In the genomic region with DNA sequence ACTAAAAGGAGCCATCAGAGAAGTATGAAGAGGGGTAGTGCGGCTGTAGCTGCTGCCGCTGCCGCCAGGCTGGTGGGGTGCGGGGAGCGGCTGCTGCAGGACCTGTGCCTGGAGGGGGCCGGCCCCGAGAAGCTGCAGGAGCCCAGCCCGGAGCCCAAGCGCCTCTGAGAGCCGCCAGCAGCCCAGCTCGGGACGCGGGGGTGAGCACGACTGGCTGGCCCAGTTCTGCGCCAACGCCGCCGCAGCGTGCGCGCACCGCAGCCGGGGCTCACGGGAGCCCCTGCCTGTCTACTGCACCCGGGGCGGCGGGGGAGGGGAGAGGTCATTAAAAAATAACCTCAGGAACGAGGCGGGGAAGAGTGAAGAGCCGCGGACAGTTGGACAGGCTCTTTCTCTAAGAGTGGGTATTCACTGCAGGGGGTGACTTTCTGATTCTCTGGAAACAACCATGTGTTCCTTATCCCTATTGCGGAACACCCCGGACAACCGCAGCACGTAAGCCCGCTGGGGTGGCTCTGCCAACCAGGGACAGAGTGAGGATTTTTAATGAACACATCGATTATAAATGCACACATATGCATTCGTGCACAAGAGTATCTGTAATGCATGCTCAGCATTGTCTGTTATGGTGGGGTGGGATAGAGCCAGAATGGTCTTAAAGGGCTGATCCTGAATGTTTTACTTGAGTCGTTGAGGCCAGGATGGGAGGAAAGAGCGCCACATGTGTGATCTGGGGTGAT, we compare ENCODE assay signal across 1 cellular context.
TF ChIP-seq lines count a peak whose summit lies in the region.

No MANE protein-coding gene starts in this region.

TF ChIP-seq in HepG2, 621 proteins besides CTCF, POLR2A, EP300 and RAD21 (continued from another document and continues in another):
- TF ChIP-seq BRF2 (CRISPR knock-in tag; IDR thresholded peaks at IDR 0.05) = no peak
- TF ChIP-seq RNF219 (CRISPR knock-in tag; IDR thresholded peaks at IDR 0.05) = no peak
- peak; percentile 60; the same call in 1 of the 2 replicates for TF ChIP-seq PATZ1 (CRISPR knock-in tag; IDR thresholded peaks at IDR 0.05)
- TF ChIP-seq NKX3-1 (CRISPR knock-in tag; IDR thresholded peaks at IDR 0.05) = peak; percentile 72
- TF ChIP-seq ZFP37 (CRISPR knock-in tag; IDR thresholded peaks at IDR 0.05; ENCODE audit: borderline replicate concordance) = no peak; the same call in 1 of the 2 replicates
- no peak for TF ChIP-seq ZMYM3 (CRISPR knock-in tag; IDR thresholded peaks at IDR 0.05)
- peak; percentile 41; the same call in 1 of the 2 replicates for TF ChIP-seq REPIN1 (CRISPR knock-in tag; IDR thresholded peaks at IDR 0.05; ENCODE audit: borderline replicate concordance, low read depth)
- peak; percentile 98 for TF ChIP-seq HNRNPLL (IDR thresholded peaks at IDR 0.05; ENCODE audit: low read depth, low read length, poor library complexity, severe bottlenecking)
- 0 out of 2 replicates have a peak, but pooled peaks have one; percentile 39 for TF ChIP-seq NAIF1 (CRISPR knock-in tag; IDR thresholded peaks at IDR 0.05; ENCODE audit: borderline replicate concordance)
- TF ChIP-seq ZSCAN9 (CRISPR knock-in tag; IDR thresholded peaks at IDR 0.05; ENCODE audit: borderline replicate concordance) = 0 out of 2 replicates have a peak, but pooled peaks have one; percentile 34
- 0 out of 2 replicates have a peak, but pooled peaks have one; percentile 2 for TF ChIP-seq ZNF3 (CRISPR knock-in tag; IDR thresholded peaks at IDR 0.05)
- TF ChIP-seq MZF1 (CRISPR knock-in tag; IDR thresholded peaks at IDR 0.05; ENCODE audit: borderline replicate concordance) = no peak
- peak; percentile 86; the same call in 1 of the 2 replicates for TF ChIP-seq ZFP91 (CRISPR knock-in tag; IDR thresholded peaks at IDR 0.05; ENCODE audit: borderline replicate concordance)
- no peak; the same call in 1 of the 2 replicates for TF ChIP-seq MIER3 (CRISPR knock-in tag; IDR thresholded peaks at IDR 0.05; ENCODE audit: borderline replicate concordance)
- TF ChIP-seq SATB2 (CRISPR knock-in tag; IDR thresholded peaks at IDR 0.05) = 0 out of 2 replicates have a peak, but pooled peaks have one; percentile 40
- TF ChIP-seq IRX3 (CRISPR knock-in tag; IDR thresholded peaks at IDR 0.05; ENCODE audit: borderline replicate concordance, low read depth) = no peak; the same call in 1 of the 2 replicates
- TF ChIP-seq, protein P1, sequence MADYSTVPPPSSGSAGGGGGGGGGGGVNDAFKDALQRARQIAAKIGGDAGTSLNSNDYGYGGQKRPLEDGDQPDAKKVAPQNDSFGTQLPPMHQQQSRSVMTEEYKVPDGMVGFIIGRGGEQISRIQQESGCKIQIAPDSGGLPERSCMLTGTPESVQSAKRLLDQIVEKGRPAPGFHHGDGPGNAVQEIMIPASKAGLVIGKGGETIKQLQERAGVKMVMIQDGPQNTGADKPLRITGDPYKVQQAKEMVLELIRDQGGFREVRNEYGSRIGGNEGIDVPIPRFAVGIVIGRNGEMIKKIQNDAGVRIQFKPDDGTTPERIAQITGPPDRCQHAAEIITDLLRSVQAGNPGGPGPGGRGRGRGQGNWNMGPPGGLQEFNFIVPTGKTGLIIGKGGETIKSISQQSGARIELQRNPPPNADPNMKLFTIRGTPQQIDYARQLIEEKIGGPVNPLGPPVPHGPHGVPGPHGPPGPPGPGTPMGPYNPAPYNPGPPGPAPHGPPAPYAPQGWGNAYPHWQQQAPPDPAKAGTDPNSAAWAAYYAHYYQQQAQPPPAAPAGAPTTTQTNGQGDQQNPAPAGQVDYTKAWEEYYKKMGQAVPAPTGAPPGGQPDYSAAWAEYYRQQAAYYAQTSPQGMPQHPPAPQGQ (CRISPR knock-in tag; IDR thresholded peaks at IDR 0.05; ENCODE audit: borderline replicate concordance) = no peak
- no peak for TF ChIP-seq MATR3 (CRISPR knock-in tag; IDR thresholded peaks at IDR 0.05)
- TF ChIP-seq ZKSCAN5 (CRISPR knock-in tag; IDR thresholded peaks at IDR 0.05) = no peak
- no peak for TF ChIP-seq ZNF260 (CRISPR knock-in tag; IDR thresholded peaks at IDR 0.05; ENCODE audit: borderline replicate concordance, low read depth)
- TF ChIP-seq MXI1 (IDR thresholded peaks at IDR 0.05; ENCODE audit: borderline replicate concordance, low read depth, low read length) = peak; percentile 41; the same call in 1 of the 3 replicates
- TF ChIP-seq, protein P2, sequence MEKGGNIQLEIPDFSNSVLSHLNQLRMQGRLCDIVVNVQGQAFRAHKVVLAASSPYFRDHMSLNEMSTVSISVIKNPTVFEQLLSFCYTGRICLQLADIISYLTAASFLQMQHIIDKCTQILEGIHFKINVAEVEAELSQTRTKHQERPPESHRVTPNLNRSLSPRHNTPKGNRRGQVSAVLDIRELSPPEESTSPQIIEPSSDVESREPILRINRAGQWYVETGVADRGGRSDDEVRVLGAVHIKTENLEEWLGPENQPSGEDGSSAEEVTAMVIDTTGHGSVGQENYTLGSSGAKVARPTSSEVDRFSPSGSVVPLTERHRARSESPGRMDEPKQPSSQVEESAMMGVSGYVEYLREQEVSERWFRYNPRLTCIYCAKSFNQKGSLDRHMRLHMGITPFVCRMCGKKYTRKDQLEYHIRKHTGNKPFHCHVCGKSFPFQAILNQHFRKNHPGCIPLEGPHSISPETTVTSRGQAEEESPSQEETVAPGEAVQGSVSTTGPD (CRISPR knock-in tag; IDR thresholded peaks at IDR 0.05) = no peak
- no peak for TF ChIP-seq ZNF569 (CRISPR knock-in tag; IDR thresholded peaks at IDR 0.05; ENCODE audit: borderline replicate concordance)
- no peak for TF ChIP-seq ZNF878 (CRISPR knock-in tag; IDR thresholded peaks at IDR 0.05)
- no peak for TF ChIP-seq KLF9 (CRISPR knock-in tag; IDR thresholded peaks at IDR 0.05; ENCODE audit: low read depth)
- no peak for TF ChIP-seq ZNF619 (CRISPR knock-in tag; IDR thresholded peaks at IDR 0.05)
- TF ChIP-seq, protein P3, sequence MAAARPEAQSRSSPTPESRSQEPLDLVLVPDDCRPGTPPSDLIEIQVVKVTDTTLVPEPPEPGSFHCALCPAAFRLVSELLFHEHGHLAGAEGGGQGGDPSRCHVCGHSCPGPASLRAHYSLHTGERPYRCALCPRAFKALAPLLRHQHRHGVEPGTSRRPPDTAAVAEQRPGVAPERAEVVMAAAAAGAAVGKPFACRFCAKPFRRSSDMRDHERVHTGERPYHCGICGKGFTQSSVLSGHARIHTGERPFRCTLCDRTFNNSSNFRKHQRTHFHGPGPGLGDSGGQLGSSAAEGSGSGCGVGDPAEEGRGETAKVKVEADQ (CRISPR knock-in tag; IDR thresholded peaks at IDR 0.05; ENCODE audit: borderline replicate concordance) = no peak
- TF ChIP-seq ASH2L (IDR thresholded peaks at IDR 0.05; ENCODE audit: insufficient read length, low read depth, low read length) = peak; percentile 89
- no peak for TF ChIP-seq SMYD3 (CRISPR knock-in tag; IDR thresholded peaks at IDR 0.05)
- TF ChIP-seq MIXL1 (CRISPR knock-in tag; IDR thresholded peaks at IDR 0.05) = no peak
- TF ChIP-seq ATF2 (CRISPR knock-in tag; IDR thresholded peaks at IDR 0.05) = peak; percentile 42
- TF ChIP-seq, protein P4, sequence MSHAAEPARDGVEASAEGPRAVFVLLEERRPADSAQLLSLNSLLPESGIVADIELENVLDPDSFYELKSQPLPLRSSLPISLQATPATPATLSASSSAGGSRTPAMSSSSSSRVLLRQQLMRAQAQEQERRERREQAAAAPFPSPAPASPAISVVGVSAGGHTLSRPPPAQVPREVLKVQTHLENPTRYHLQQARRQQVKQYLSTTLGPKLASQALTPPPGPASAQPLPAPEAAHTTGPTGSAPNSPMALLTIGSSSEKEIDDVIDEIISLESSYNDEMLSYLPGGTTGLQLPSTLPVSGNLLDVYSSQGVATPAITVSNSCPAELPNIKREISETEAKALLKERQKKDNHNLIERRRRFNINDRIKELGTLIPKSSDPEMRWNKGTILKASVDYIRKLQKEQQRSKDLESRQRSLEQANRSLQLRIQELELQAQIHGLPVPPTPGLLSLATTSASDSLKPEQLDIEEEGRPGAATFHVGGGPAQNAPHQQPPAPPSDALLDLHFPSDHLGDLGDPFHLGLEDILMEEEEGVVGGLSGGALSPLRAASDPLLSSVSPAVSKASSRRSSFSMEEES (CRISPR knock-in tag; IDR thresholded peaks at IDR 0.05) = no peak
- TF ChIP-seq, protein P5, sequence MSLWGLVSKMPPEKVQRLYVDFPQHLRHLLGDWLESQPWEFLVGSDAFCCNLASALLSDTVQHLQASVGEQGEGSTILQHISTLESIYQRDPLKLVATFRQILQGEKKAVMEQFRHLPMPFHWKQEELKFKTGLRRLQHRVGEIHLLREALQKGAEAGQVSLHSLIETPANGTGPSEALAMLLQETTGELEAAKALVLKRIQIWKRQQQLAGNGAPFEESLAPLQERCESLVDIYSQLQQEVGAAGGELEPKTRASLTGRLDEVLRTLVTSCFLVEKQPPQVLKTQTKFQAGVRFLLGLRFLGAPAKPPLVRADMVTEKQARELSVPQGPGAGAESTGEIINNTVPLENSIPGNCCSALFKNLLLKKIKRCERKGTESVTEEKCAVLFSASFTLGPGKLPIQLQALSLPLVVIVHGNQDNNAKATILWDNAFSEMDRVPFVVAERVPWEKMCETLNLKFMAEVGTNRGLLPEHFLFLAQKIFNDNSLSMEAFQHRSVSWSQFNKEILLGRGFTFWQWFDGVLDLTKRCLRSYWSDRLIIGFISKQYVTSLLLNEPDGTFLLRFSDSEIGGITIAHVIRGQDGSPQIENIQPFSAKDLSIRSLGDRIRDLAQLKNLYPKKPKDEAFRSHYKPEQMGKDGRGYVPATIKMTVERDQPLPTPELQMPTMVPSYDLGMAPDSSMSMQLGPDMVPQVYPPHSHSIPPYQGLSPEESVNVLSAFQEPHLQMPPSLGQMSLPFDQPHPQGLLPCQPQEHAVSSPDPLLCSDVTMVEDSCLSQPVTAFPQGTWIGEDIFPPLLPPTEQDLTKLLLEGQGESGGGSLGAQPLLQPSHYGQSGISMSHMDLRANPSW (CRISPR knock-in tag; IDR thresholded peaks at IDR 0.05; ENCODE audit: borderline replicate concordance) = no peak
- TF ChIP-seq DBP (CRISPR knock-in tag; IDR thresholded peaks at IDR 0.05; ENCODE audit: not compliant biosample characterization) = no peak
- TF ChIP-seq ZFX (CRISPR knock-in tag; IDR thresholded peaks at IDR 0.05; ENCODE audit: low read depth) = peak; percentile 53; the same call in 1 of the 2 replicates
- peak; percentile 75 for TF ChIP-seq HOXA5 (CRISPR knock-in tag; IDR thresholded peaks at IDR 0.05)
- no peak for TF ChIP-seq KLF12 (CRISPR knock-in tag; IDR thresholded peaks at IDR 0.05; ENCODE audit: borderline replicate concordance)
